In the genomic region with DNA sequence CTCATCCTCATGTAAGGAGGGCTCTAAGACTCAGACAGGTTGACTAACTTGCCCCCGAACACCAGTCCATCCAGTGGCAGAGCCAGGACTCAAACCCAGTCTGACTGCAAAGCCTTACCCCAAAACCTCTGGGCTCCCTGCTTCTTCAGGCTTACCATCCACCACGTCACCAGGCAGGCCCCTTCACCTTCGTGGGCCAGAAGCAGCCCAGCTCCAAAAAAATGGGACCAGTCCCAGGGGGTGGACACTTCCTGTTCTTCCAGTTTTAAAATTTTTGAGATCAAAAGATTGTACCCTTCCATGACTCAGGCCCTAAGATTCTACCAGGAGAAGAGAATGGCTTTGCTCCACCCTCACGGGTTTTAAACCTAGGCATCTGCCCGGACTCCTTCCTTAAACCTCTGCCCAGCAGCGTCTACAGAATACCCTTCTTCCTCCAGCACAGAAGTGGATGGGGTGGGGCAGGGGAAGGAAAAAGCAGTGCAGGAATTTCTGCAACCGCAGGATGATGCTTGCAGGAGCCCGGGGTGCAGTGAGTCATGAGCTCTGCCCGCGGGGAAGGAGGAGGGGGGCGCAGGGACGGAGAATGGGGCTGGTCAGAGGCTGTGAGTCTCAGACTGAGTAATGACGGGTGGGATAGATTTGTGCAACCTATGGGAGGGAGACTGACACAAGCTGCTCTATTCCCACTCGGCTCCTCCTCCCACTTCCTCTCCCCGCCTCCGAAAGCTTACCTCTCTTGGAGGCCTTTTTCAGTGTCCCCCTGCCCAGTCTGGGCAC, we compare ENCODE assay signal across 8 cellular contexts. TPM values are rescaled to one million over a fixed set of nuclear protein-coding genes. Genes with fewer than 3 reads are reported as not detected.
DNase-seq lines count a peak whose midpoint lies in the region; ATAC-seq and TF ChIP-seq lines count a peak whose summit lies in the region.

No MANE protein-coding gene starts in this region.

- H3K27ac ChIP-seq in left ventricle myocardium inferior (replicated peaks) (peak overlapping the region; percentile 84), skin epidermis (peak overlapping the region; percentile 43 to 95 (median 81))

- H3K4me3 ChIP-seq in AG04449 (ENCODE audit: low read depth, low read length) (peak overlapping the region; percentile 18), left ventricle myocardium inferior (peak overlapping the region; percentile 19), skin epidermis (no peak overlapping the region)

- H3K36me3 ChIP-seq in left ventricle myocardium inferior = peaks cover 6% of the 10 kb centered on the region

- CTCF ChIA-PET in AG04449 (lab: Yijun Ruan, JAX) = interaction anchor here (0.6 to 2.1 kb wide), 7 partner anchors 8 to 173 kb away, joined by 3 to 8 read pairs (median 4); partner anchors contain the start of gene TOR2A

- H3K9me3 Mint-ChIP-seq in activated naive CD8-positive, alpha-beta T cell treated with anti-CD3 and anti-CD28 coated beads, Interleukin-2, amount 50 U/mL, for 24 hours = no peaks in the 10 kb centered on the region

- H3K9me3 ChIP-seq in left ventricle myocardium inferior (replicated peaks) = no peaks in the 10 kb centered on the region

- H3K4me3 Mint-ChIP-seq in activated naive CD8-positive, alpha-beta T cell treated with anti-CD3 and anti-CD28 coated beads, Interleukin-2, amount 50 U/mL, for 24 hours = no peak overlapping the region

- H3K4me1 Mint-ChIP-seq in activated naive CD8-positive, alpha-beta T cell treated with anti-CD3 and anti-CD28 coated beads, Interleukin-2, amount 50 U/mL, for 24 hours = peaks cover 36% of the 10 kb centered on the region

- no peaks in the 10 kb centered on the region for H3K27me3 ChIP-seq in left ventricle myocardium inferior (ENCODE audit: low read depth)

- H3K27me3 Mint-ChIP-seq in activated naive CD8-positive, alpha-beta T cell treated with anti-CD3 and anti-CD28 coated beads, Interleukin-2, amount 50 U/mL, for 24 hours = no peaks in the 10 kb centered on the region

- peak overlapping the region; percentile 39 for H3K27ac Mint-ChIP-seq in activated naive CD8-positive, alpha-beta T cell treated with anti-CD3 and anti-CD28 coated beads, Interleukin-2, amount 50 U/mL, for 24 hours

- TF ChIP-seq CTCF in AG04449 (IDR thresholded peaks at IDR 0.05; ENCODE audit: insufficient read depth, low read length, missing control alignments) (no peak), left ventricle myocardium inferior (IDR thresholded peaks at IDR 0.05; ENCODE audit: borderline replicate concordance) (no peak)

- DNase-seq in AG04449 (ENCODE audit: low read depth, low spot score) = peak; percentile 92
- peak; percentile 92 for DNase-seq in KBM-7
- DNase-seq in activated naive CD8-positive, alpha-beta T cell treated with anti-CD3 and anti-CD28 coated beads, Interleukin-2, amount 50 U/mL, for 24 hours = peak; percentile 34
- peak; percentile 74 for DNase-seq in left ventricle myocardium inferior
- DNase-seq in D341Med (ENCODE audit: low spot score) = no peak

- in situ Hi-C loops in KBM-7 (cut with MboI; ENCODE audit: low pct_unique_long_range_greater_than_20kb, low sequenced_read_pairs) = no loop called here

- intact Hi-C loops in left ventricle myocardium inferior (cut with micrococcal nuclease) = no loop called here

- H3K4me1 ChIP-seq in left ventricle myocardium inferior = peaks cover 84% of the 10 kb centered on the region

- no peaks in the 10 kb centered on the region for H3K36me3 Mint-ChIP-seq in activated naive CD8-positive, alpha-beta T cell treated with anti-CD3 and anti-CD28 coated beads, Interleukin-2, amount 50 U/mL, for 24 hours (ENCODE audit: low read depth)

- POLR2A ChIA-PET in AG04449 (lab: Yijun Ruan, JAX) = interaction anchor here (0.9 to 2.1 kb wide), 14 partner anchors 8 to 115 kb away, joined by 3 to 18 read pairs (median 3); no protein-coding TSS in a partner anchor

- peak; percentile 57 for ATAC-seq in activated naive CD8-positive, alpha-beta T cell treated with anti-CD3 and anti-CD28 coated beads, Interleukin-2, amount 50 U/mL, for 24 hours
- ATAC-seq in GM18517 (IDR thresholded peaks at IDR 0.05; ENCODE audit: unreplicated experiment) (no peak), HG03196 (IDR thresholded peaks at IDR 0.05; ENCODE audit: unreplicated experiment) (no peak)

RNA-seq across cellular contexts. Expression of gene STXBP1, which starts 50.4 kb away (rescaled TPM):
- 36.9 TPM for total RNA-seq in left ventricle myocardium inferior

Comparison
In these comparisons a context has a peak if more than half of its experiments do, and no peak if none do; other contexts are left out.
1. H3K4me3 ChIP-seq: peak in AG04449 (single experiment) and left ventricle myocardium inferior (single experiment); none in skin epidermis (0 of 7).